In the genomic region with DNA sequence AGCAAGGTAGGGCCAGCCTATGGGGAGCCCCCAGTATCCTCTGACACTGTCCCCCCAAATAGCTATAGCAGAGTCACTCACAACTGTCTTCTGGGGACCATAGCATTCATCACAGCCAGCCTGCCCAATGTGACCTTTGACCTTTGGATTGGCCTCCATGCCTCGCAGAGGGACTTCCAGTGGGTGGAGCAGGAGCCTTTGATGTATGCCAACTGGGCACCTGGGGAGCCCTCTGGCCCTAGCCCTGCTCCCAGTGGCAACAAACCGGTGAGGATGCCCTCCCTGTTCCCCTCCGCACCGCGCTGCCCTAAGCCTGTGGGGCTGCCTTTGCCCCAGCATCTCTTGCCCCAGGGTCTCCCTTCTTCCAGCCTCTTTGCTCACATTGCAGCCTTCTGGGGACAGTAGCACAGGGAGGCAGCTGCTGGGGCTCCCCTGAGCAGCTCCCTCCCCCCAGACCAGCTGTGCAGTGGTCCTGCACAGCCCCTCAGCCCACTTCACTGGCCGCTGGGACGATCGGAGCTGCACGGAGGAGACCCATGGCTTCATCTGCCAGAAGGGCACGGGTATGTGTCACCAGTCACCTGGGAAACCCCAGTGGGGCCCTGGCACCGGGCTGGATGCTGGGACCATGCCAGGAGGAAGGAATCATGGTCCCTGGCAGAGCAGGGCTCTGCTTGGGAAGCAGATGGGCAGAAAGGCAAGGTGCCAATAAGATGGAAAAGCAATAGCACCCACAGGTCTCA, we compare ENCODE assay signal across 22 cellular contexts.
DNase-seq lines count a peak whose midpoint lies in the region; ATAC-seq, FAIRE-seq and TF ChIP-seq lines count a peak whose summit lies in the region.
"Had no signal": no experiment of that assay in that cellular context is flagged by ENCODE, and none has a peak within 500 bp of the region (broad histone marks: within the 10 kb centered on the region; RNA-seq: fewer than 3 reads in every experiment).

No MANE protein-coding gene starts in this region.

- peak overlapping the region in 1 of 2 experiments; percentile 0 for H3K4me3 ChIP-seq in mesenchymal stem cell (ENCODE audit: insufficient read depth in 1 of 2, low read depth in 1 of 2, low read length in 2 of 2)
- H3K4me3 ChIP-seq: left ventricle myocardium inferior, testis, vagina had no signal

- no peak for DNase-seq in HFFc6
- DNase-seq in NCI-H2029 treated with DMSO at 0.1 percent for 48 hours (lab: John Stamatoyannopoulos, UW) = peak; percentile 14
- DNase-seq in mesenchymal stem cell = no peak
- no peak for DNase-seq in D721Med (ENCODE audit: insufficient read length, low spot score)
- no peak for DNase-seq in AML-193 (lab: John Stamatoyannopoulos, UW)
- DNase-seq: activated CD4-positive, alpha-beta T cell treated with anti-CD3 and anti-CD28 coated beads for 4 hours; EL; left ventricle myocardium inferior; naive thymus-derived CD4-positive, alpha-beta T cell; NCI-H1105 treated with DMSO at 0.1 percent for 48 hours; NCI-H526; occipital lobe; stimulated activated naive CD8-positive, alpha-beta T cell treated with anti-CD3 and anti-CD28 coated beads, Interleukin-15, Interleukin-2, amounts not matched to agents 100 U/mL and 50 U/mL, for 24 hours; testis had no signal

- no peak overlapping the region for H3K18ac ChIP-seq in mesenchymal stem cell (ENCODE audit: low read depth in 1 of 2, low read length in 2 of 2)

- no peak overlapping the region for H3K14ac ChIP-seq in mesenchymal stem cell (ENCODE audit: low read length in 2 of 2)

- no peak overlapping the region for H2BK15ac ChIP-seq in mesenchymal stem cell (ENCODE audit: low read depth, poor library complexity, severe bottlenecking)

- no peak overlapping the region for H3K9ac ChIP-seq in mesenchymal stem cell (ENCODE audit: low read length)

- H3K27ac Mint-ChIP-seq in HFFc6 = 0 out of 2 replicates have a peak overlapping the region, but pooled peaks have one; percentile 7
- H3K27ac Mint-ChIP-seq in activated T-helper 17 cell treated with anti-CD3 and anti-CD28 coated beads, Interleukin-2, amount 50 U/mL, for 72 hours = peak overlapping the region; percentile 12
- H3K27ac Mint-ChIP-seq: mesothelial cell of epicardium; naive thymus-derived CD4-positive, alpha-beta T cell had no signal

- H3K4ac ChIP-seq in mesenchymal stem cell (ENCODE audit: low read depth in 1 of 2, low read length in 2 of 2) = no peak overlapping the region

- H3K79me1 ChIP-seq in mesenchymal stem cell (replicated peaks; ENCODE audit: low read length, poor library complexity, severe bottlenecking) = peaks cover 13% of the 10 kb centered on the region

- TF ChIP-seq CTCF in HFFc6 (IDR thresholded peaks at IDR 0.05) (no peak), D721Med (IDR thresholded peaks at IDR 0.05; ENCODE audit: insufficient read depth, missing control alignments) (no peak)

- no peak overlapping the region for H3K4me2 ChIP-seq in mesenchymal stem cell (ENCODE audit: low read length, poor library complexity, severe bottlenecking)

- no peaks in the 10 kb centered on the region for H3K9me3 Mint-ChIP-seq in HFFc6
- H3K9me3 Mint-ChIP-seq in activated T-helper 17 cell treated with anti-CD3 and anti-CD28 coated beads, Interleukin-2, amount 50 U/mL, for 72 hours = no peaks in the 10 kb centered on the region
- H3K9me3 Mint-ChIP-seq: CD14-positive monocyte, mesothelial cell of epicardium had no signal

- H3K4me3 Mint-ChIP-seq in HFFc6 = no peak overlapping the region
- no peak overlapping the region for H3K4me3 Mint-ChIP-seq in activated T-helper 17 cell treated with anti-CD3 and anti-CD28 coated beads, Interleukin-2, amount 50 U/mL, for 72 hours
- H3K4me3 Mint-ChIP-seq: CD14-positive monocyte; mesothelial cell of epicardium; naive thymus-derived CD4-positive, alpha-beta T cell had no signal

- no peak overlapping the region for H3K27ac ChIP-seq in mesenchymal stem cell (ENCODE audit: low read length, poor library complexity, severe bottlenecking)
- H3K27ac ChIP-seq: left ventricle myocardium inferior, testis, vagina, VCaP had no signal

- no peak overlapping the region for H2AFZ ChIP-seq in mesenchymal stem cell (ENCODE audit: low read depth, low read length)

- peaks cover 6% of the 10 kb centered on the region for H3K4me1 Mint-ChIP-seq in HFFc6 (ENCODE audit: low read depth)
- peaks cover 5% of the 10 kb centered on the region for H3K4me1 Mint-ChIP-seq in activated T-helper 17 cell treated with anti-CD3 and anti-CD28 coated beads, Interleukin-2, amount 50 U/mL, for 72 hours
- H3K4me1 Mint-ChIP-seq: CD14-positive monocyte; mesothelial cell of epicardium; naive thymus-derived CD4-positive, alpha-beta T cell had no signal

- H2BK12ac ChIP-seq in mesenchymal stem cell (ENCODE audit: low read length in 2 of 2) = no peak overlapping the region

- peaks cover 74 to 77% of the 10 kb centered on the region in 2 experiments for H3K36me3 ChIP-seq in mesenchymal stem cell (ENCODE audit: control insufficient read depth in 1 of 2, insufficient read depth in 2 of 2, low read depth in 1 of 2, low read length in 2 of 2)
- H3K36me3 ChIP-seq: left ventricle myocardium inferior had no signal

- H3K23ac ChIP-seq in mesenchymal stem cell (ENCODE audit: low read length in 2 of 2) = no peak overlapping the region

- peak overlapping the region; percentile 20 for H2BK5ac ChIP-seq in mesenchymal stem cell (ENCODE audit: low read depth, low read length, poor library complexity, severe bottlenecking)

- H4K8ac ChIP-seq in mesenchymal stem cell (ENCODE audit: low read length) = no peak overlapping the region

- H2BK120ac ChIP-seq in mesenchymal stem cell (ENCODE audit: low read depth, low read length) = no peak overlapping the region

- no peak for ATAC-seq in activated T-helper 17 cell treated with anti-CD3 and anti-CD28 coated beads, Interleukin-2, amount 50 U/mL, for 72 hours (replicated peaks)
- no peak for ATAC-seq in HG03520 (IDR thresholded peaks at IDR 0.05; ENCODE audit: unreplicated experiment)
- ATAC-seq in HG03280 (IDR thresholded peaks at IDR 0.05; ENCODE audit: unreplicated experiment) = no peak
- ATAC-seq: naive thymus-derived CD4-positive, alpha-beta T cell; stimulated activated naive CD8-positive, alpha-beta T cell treated with anti-CD3 and anti-CD28 coated beads, Interleukin-15, Interleukin-2, amounts not matched to agents 100 U/mL and 50 U/mL, for 24 hours had no signal

- no peak overlapping the region for H2AK5ac ChIP-seq in mesenchymal stem cell (ENCODE audit: low read length, severe bottlenecking)

- no peaks in the 10 kb centered on the region for H3K27me3 ChIP-seq in mesenchymal stem cell (ENCODE audit: control insufficient read depth in 1 of 2, insufficient read depth in 1 of 2, low read length in 2 of 2)
- H3K27me3 ChIP-seq: testis, vagina had no signal

- H3K9me3 ChIP-seq in mesenchymal stem cell (ENCODE audit: control insufficient read depth, low read length) = no peaks in the 10 kb centered on the region
- H3K9me3 ChIP-seq: left ventricle myocardium inferior, testis, vagina had no signal

- 97% methylated on average over 11 of the region's 11 CpGs for WGBS in mesenchymal stem cell

- H3K36me3 Mint-ChIP-seq in HFFc6 (ENCODE audit: low read depth) = peaks cover 40% of the 10 kb centered on the region
- no peaks in the 10 kb centered on the region for H3K36me3 Mint-ChIP-seq in activated T-helper 17 cell treated with anti-CD3 and anti-CD28 coated beads, Interleukin-2, amount 50 U/mL, for 72 hours (ENCODE audit: low read depth)
- H3K36me3 Mint-ChIP-seq: CD14-positive monocyte had no signal

- FAIRE-seq in D721Med (lab: Jason Lieb, UNC) = no peak
- FAIRE-seq: H54 had no signal

- peaks cover 9% of the 10 kb centered on the region for H3K27me3 Mint-ChIP-seq in HFFc6 (ENCODE audit: insufficient read depth)
- no peaks in the 10 kb centered on the region for H3K27me3 Mint-ChIP-seq in activated T-helper 17 cell treated with anti-CD3 and anti-CD28 coated beads, Interleukin-2, amount 50 U/mL, for 72 hours

- no peak overlapping the region for H4K91ac ChIP-seq in mesenchymal stem cell (ENCODE audit: low read length)

- H3K4me1 ChIP-seq in mesenchymal stem cell (ENCODE audit: control insufficient read depth, insufficient read depth, low read depth, low read length) = peaks cover 3% of the 10 kb centered on the region
